13 cellular contexts compared by ENCODE assay signal in genomic region chr6:121222656-121223055, GRCh38.
A peak's percentile ranks its signal among the peaks of the same experiment; 100 is the strongest.
DNase-seq lines count a peak whose midpoint lies in the region; ATAC-seq, FAIRE-seq and TF ChIP-seq lines count a peak whose summit lies in the region.
"Had no signal": no experiment of that assay in that cellular context is flagged by ENCODE, and none has a peak within 500 bp of the region (broad histone marks: within the 10 kb centered on the region; RNA-seq: fewer than 3 reads in every experiment).

No MANE protein-coding gene starts in this region.

- H3K4me3 Mint-ChIP-seq in CD8-positive, alpha-beta T cell = no peak overlapping the region
- H3K4me3 Mint-ChIP-seq: CD4-positive, CD25-positive, alpha-beta regulatory T cell had no signal

- peaks cover 3% of the 10 kb centered on the region for H3K9me3 ChIP-seq in left ventricle myocardium inferior (replicated peaks)
- H3K9me3 ChIP-seq in CD8-positive, alpha-beta T cell (ENCODE audit: low read length) = no peaks in the 10 kb centered on the region

- TF ChIP-seq CTCF in left ventricle myocardium inferior (IDR thresholded peaks at IDR 0.05; ENCODE audit: borderline replicate concordance) = no peak
- TF ChIP-seq CTCF in CD8-positive, alpha-beta T cell (IDR thresholded peaks at IDR 0.05) = no peak

- POLR2A ChIA-PET in CD8-positive, alpha-beta T cell (lab: Charles Lee) = no interaction called here

- H3K27ac ChIP-seq in left ventricle myocardium inferior (replicated peaks) = no peak overlapping the region
- no peak overlapping the region for H3K27ac ChIP-seq in CD8-positive, alpha-beta T cell (ENCODE audit: low read depth, low read length)

- no peaks in the 10 kb centered on the region for H3K27me3 ChIP-seq in left ventricle myocardium inferior (ENCODE audit: low read depth)
- no peaks in the 10 kb centered on the region for H3K27me3 ChIP-seq in CD8-positive, alpha-beta T cell (ENCODE audit: insufficient read depth, low read length)

- H3K36me3 ChIP-seq in left ventricle myocardium inferior = peaks cover 6% of the 10 kb centered on the region
- H3K36me3 ChIP-seq in CD8-positive, alpha-beta T cell (ENCODE audit: insufficient read depth, low read length) = no peaks in the 10 kb centered on the region

- CTCF ChIA-PET in CD8-positive, alpha-beta T cell (lab: Charles Lee) = no interaction called here

- no peaks in the 10 kb centered on the region for H3K4me1 ChIP-seq in left ventricle myocardium inferior
- no peaks in the 10 kb centered on the region for H3K4me1 ChIP-seq in CD8-positive, alpha-beta T cell (ENCODE audit: insufficient read depth, low read length)

- H3K27me3 Mint-ChIP-seq in CD8-positive, alpha-beta T cell (ENCODE audit: low read depth) = no peaks in the 10 kb centered on the region
- H3K27me3 Mint-ChIP-seq: CD4-positive, CD25-positive, alpha-beta regulatory T cell had no signal

- FAIRE-seq in frontal cortex (lab: Jason Lieb, UNC) = peak; percentile 90
- FAIRE-seq: K562 had no signal

- intact Hi-C loops in left ventricle myocardium inferior (cut with micrococcal nuclease) = no loop called here
- intact Hi-C loops in CD8-positive, alpha-beta T cell (cut with DNase I, micrococcal nuclease) = no loop called here

- no peak overlapping the region for H3K4me3 ChIP-seq in left ventricle myocardium inferior
- no peak overlapping the region for H3K4me3 ChIP-seq in CD8-positive, alpha-beta T cell (ENCODE audit: low read depth, low read length)
- H3K4me3 ChIP-seq: K562, lung had no signal

- no peak for ATAC-seq in GM18519 (IDR thresholded peaks at IDR 0.05; ENCODE audit: low FRiP score, unreplicated experiment)
- no peak for ATAC-seq in CD8-positive, alpha-beta T cell
- ATAC-seq: K562 had no signal

- H3K9me3 Mint-ChIP-seq in CD8-positive, alpha-beta T cell = peaks cover 8% of the 10 kb centered on the region

- H3K4me1 Mint-ChIP-seq in CD8-positive, alpha-beta T cell (ENCODE audit: low read depth) = no peaks in the 10 kb centered on the region

- no peak overlapping the region for H3K27ac Mint-ChIP-seq in CD8-positive, alpha-beta T cell
- H3K27ac Mint-ChIP-seq: CD4-positive, CD25-positive, alpha-beta regulatory T cell had no signal

- DNase-seq in NCI-H748 (lab: John Stamatoyannopoulos, UW; ENCODE audit: unreplicated experiment) (peak; percentile 14), NCI-H748 treated with DMSO at 0.1 percent for 48 hours (lab: John Stamatoyannopoulos, UW) (no peak), SW480 (ENCODE audit: low spot score) (peak; percentile 2), frontal cortex (ENCODE audit: low spot score in 2 of 2) (no peak), stromal cell of bone marrow (ENCODE audit: low read depth) (peak; percentile 23), left ventricle myocardium inferior (no peak)
- DNase-seq in CD8-positive, alpha-beta T cell = no peak
- DNase-seq: CD4-positive, CD25-positive, alpha-beta regulatory T cell; Right ventricle myocardium superior; stimulated activated CD4-positive, alpha-beta T cell treated with anti-CD3 and anti-CD28 coated beads, Interleukin-2, amount 100 ng/mL, for 48 hours had no signal

- H3K36me3 Mint-ChIP-seq in CD8-positive, alpha-beta T cell = peaks cover 53% of the 10 kb centered on the region

Comparison
In these comparisons a context has a peak if more than half of its experiments do, and no peak if none do; other contexts are left out.
1. DNase-seq: peak in NCI-H748 (single experiment), SW480 (single experiment) and stromal cell of bone marrow (single experiment); none in NCI-H748 treated with DMSO at 0.1 percent for 48 hours (single experiment), frontal cortex (0 of 2), left ventricle myocardium inferior (single experiment) and CD8-positive, alpha-beta T cell (0 of 7).